In genomic region chr4:23035521-23036056, GRCh38 we compare ENCODE assay signal across 7 cellular contexts.
"Had no signal": no experiment of that assay in that cellular context is flagged by ENCODE, and none has a peak within 500 bp of the region (broad histone marks: within the 10 kb centered on the region; RNA-seq: fewer than 3 reads in every experiment).

No MANE protein-coding gene starts in this region.

- H3K4me2 ChIP-seq: GM23338 had no signal

- H3K4me3 ChIP-seq: GM23338 had no signal

- H3K27ac Mint-ChIP-seq: GM23338, IgD-negative memory B cell had no signal

- H3K4me3 Mint-ChIP-seq: GM23338, H9, IgD-negative memory B cell had no signal

- H2AFZ ChIP-seq: GM23338 had no signal

- H3K27me3 Mint-ChIP-seq: IgD-negative memory B cell had no signal

- H3K36me3 Mint-ChIP-seq: IgD-negative memory B cell had no signal

- H3K27ac ChIP-seq: HL-60 had no signal

- ATAC-seq: GM23338, HepG2 had no signal

- H3K4me1 Mint-ChIP-seq: IgD-negative memory B cell had no signal

- DNase-seq: H9, HCEC 1CT, KBM-7 had no signal
